ENCODE assay signal across 10 cellular contexts in the genomic region with DNA sequence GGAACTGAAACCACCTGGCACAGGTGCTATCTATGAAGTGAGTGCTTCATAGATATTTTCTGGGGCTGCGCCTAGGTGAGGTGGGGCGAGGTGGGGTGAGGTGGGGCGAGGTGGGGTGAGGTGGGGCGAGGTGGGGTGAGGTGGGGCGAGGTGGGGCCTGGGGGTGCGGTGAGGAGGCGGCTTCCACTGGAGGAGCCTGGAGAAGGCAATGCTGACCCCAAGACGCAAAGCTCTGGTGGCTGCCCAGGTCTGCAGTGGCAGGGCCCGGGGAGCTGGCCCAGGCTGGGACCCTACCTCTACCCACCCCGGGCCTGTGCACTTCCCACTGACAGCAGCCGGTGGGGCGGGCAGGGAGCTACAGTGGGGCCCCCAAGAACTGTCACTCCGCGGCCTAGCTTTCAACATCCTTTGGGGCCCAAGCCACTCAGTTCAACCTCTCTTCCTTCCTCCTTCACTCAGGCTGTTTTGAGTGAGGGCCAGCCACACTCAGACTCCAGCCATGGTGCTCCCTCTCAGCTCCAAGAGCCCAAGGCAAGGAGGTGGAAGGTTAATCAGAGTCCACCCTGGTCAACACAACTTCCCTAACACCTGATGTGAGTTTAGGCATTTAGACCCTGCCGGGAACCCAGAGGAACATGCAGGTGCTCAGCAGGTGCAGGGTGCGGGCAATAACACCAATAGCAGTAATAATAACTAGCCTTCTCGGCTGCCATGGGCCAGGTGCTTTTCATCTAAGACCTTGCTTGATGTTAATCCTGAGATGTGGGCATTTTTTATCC.
A peak's percentile ranks its signal among the peaks of the same experiment; 100 is the strongest.
DNase-seq lines count a peak whose midpoint lies in the region; ATAC-seq and TF ChIP-seq lines count a peak whose summit lies in the region.
"Had no signal": no experiment of that assay in that cellular context is flagged by ENCODE, and none has a peak within 500 bp of the region (broad histone marks: within the 10 kb centered on the region; RNA-seq: fewer than 3 reads in every experiment).

No MANE protein-coding gene starts in this region.

- no peak overlapping the region for H3K4me3 ChIP-seq in skin epidermis
- no peak overlapping the region for H3K4me3 ChIP-seq in aorta (ENCODE audit: low read length in 2 of 2)
- no peak overlapping the region for H3K4me3 ChIP-seq in uterus

- H3K27ac Mint-ChIP-seq in IgD-negative memory B cell = peak overlapping the region; percentile 97 to 98 (median 98)
- H3K27ac Mint-ChIP-seq in dendritic cell treated with granulocyte-macrophage colony-stimulating factor and Interleukin-4, amounts not matched to agents 40 ng/mL and 50 ng/mL, for 4 days = peak overlapping the region; percentile 84

- WGBS in aorta, 2 donors = 91% methylated on average over 17 of the region's 17 CpGs

- H3K4me3 Mint-ChIP-seq in IgD-negative memory B cell = peak overlapping the region in 3 of 4 donors; percentile 70 to 76 (median 75)
- no peak overlapping the region for H3K4me3 Mint-ChIP-seq in dendritic cell treated with granulocyte-macrophage colony-stimulating factor and Interleukin-4, amounts not matched to agents 40 ng/mL and 50 ng/mL, for 4 days

- TF ChIP-seq CTCF in uterus (IDR thresholded peaks at IDR 0.05) = no peak

- H3K36me3 ChIP-seq in aorta (ENCODE audit: control insufficient read depth in 1 of 2, insufficient read depth in 2 of 2, low read length in 1 of 2) = no peaks in the 10 kb centered on the region
- no peaks in the 10 kb centered on the region for H3K36me3 ChIP-seq in uterus

- peaks cover 50 to 85% (median 80%) of the 10 kb centered on the region in 3 donors for H3K4me1 Mint-ChIP-seq in IgD-negative memory B cell
- peaks cover 93% of the 10 kb centered on the region for H3K4me1 Mint-ChIP-seq in dendritic cell treated with granulocyte-macrophage colony-stimulating factor and Interleukin-4, amounts not matched to agents 40 ng/mL and 50 ng/mL, for 4 days (ENCODE audit: low read depth)

- H3K9me3 Mint-ChIP-seq in IgD-negative memory B cell = no peaks in the 10 kb centered on the region
- H3K9me3 Mint-ChIP-seq in dendritic cell treated with granulocyte-macrophage colony-stimulating factor and Interleukin-4, amounts not matched to agents 40 ng/mL and 50 ng/mL, for 4 days = no peaks in the 10 kb centered on the region

- H3K36me3 Mint-ChIP-seq in IgD-negative memory B cell = no peaks in the 10 kb centered on the region
- H3K36me3 Mint-ChIP-seq in dendritic cell treated with granulocyte-macrophage colony-stimulating factor and Interleukin-4, amounts not matched to agents 40 ng/mL and 50 ng/mL, for 4 days (ENCODE audit: low read depth) = no peaks in the 10 kb centered on the region

- intact Hi-C loops in dendritic cell treated with granulocyte-macrophage colony-stimulating factor and Interleukin-4, amounts not matched to agents 40 ng/mL and 50 ng/mL, for 4 days (cut with micrococcal nuclease) = loop anchor here (5.0 to 10.0 kb wide), 3 partner anchors 35 to 350 kb away; no protein-coding TSS in a partner anchor
- intact Hi-C loops in aorta (cut with DNase I) (no loop called here), uterus (cut with DNase I; ENCODE audit: low total_unique reads) (no loop called here)

- TF ChIP-seq POLR2A in uterus (IDR thresholded peaks at IDR 0.05) = no peak

- peak overlapping the region; percentile 15 to 93 (median 84) for H3K27ac ChIP-seq in skin epidermis
- H3K27ac ChIP-seq in aorta (ENCODE audit: low read depth in 1 of 2, low read length in 2 of 2) = no peak overlapping the region
- peak overlapping the region in 1 of 2 donors; percentile 39 for H3K27ac ChIP-seq in uterus
- H3K27ac ChIP-seq: VCaP had no signal

- no peaks in the 10 kb centered on the region for H3K4me1 ChIP-seq in aorta (ENCODE audit: control insufficient read depth in 1 of 2, insufficient read depth in 2 of 2, low read length in 2 of 2)
- no peaks in the 10 kb centered on the region for H3K4me1 ChIP-seq in uterus

- no peak for ATAC-seq in aorta (ENCODE audit: low FRiP score)
- ATAC-seq: left lobe of liver had no signal

- peaks cover 1% of the 10 kb centered on the region for H3K27me3 Mint-ChIP-seq in IgD-negative memory B cell
- no peaks in the 10 kb centered on the region for H3K27me3 Mint-ChIP-seq in dendritic cell treated with granulocyte-macrophage colony-stimulating factor and Interleukin-4, amounts not matched to agents 40 ng/mL and 50 ng/mL, for 4 days

- DNase-seq in SIG-M5 (lab: John Stamatoyannopoulos, UW) = peak; percentile 59
- no peak for DNase-seq in cerebellar cortex (ENCODE audit: low spot score)
- no peak for DNase-seq in aorta
- DNase-seq in uterus = no peak
- no peak for DNase-seq in NCI-H1930 (lab: John Stamatoyannopoulos, UW)

- H3K9me3 ChIP-seq in aorta (ENCODE audit: control insufficient read depth, low read length) = no peaks in the 10 kb centered on the region
- H3K9me3 ChIP-seq in uterus = no peaks in the 10 kb centered on the region

- H3K27me3 ChIP-seq in aorta (ENCODE audit: control insufficient read depth in 1 of 2, insufficient read depth in 2 of 2, low read length in 1 of 2) (no peaks in the 10 kb centered on the region), uterus (no peaks in the 10 kb centered on the region)

Comparison
In these comparisons a context has a peak if more than half of its experiments do, and no peak if none do; other contexts are left out.
1. H3K27ac ChIP-seq: peak in skin epidermis (21 of 21); none in aorta (0 of 2).